17 cellular contexts compared by ENCODE assay signal in genomic region chr3:129629011-129629410, GRCh38. TPM values are rescaled to one million over a fixed set of nuclear protein-coding genes. Genes with fewer than 3 reads are reported as not detected.
DNase-seq lines count a peak whose midpoint lies in the region; ATAC-seq and TF ChIP-seq lines count a peak whose summit lies in the region.
"Had no signal": no experiment of that assay in that cellular context is flagged by ENCODE, and none has a peak within 500 bp of the region (broad histone marks: within the 10 kb centered on the region; RNA-seq: fewer than 3 reads in every experiment).

No MANE protein-coding gene starts in this region.

- peaks cover 18% of the 10 kb centered on the region for H3K4me1 Mint-ChIP-seq in activated T-helper 2 cell treated with anti-CD3 and anti-CD28 coated beads, Interferon-gamma antibody, Interleukin-2, Interleukin-4, amounts not matched to agents 10 μg/mL and 5 μg/mL and 100 μg/mL, durations not matched to agents 14 hours and 24 hours and 36 hours (ENCODE audit: low read depth)
- peaks cover 39% of the 10 kb centered on the region for H3K4me1 Mint-ChIP-seq in osteocyte (ENCODE audit: unreplicated experiment)

- no peaks in the 10 kb centered on the region for H3K79me2 ChIP-seq in GM23248 (ENCODE audit: insufficient read depth)

- peaks cover 5% of the 10 kb centered on the region for H3K27me3 Mint-ChIP-seq in activated T-helper 2 cell treated with anti-CD3 and anti-CD28 coated beads, Interferon-gamma antibody, Interleukin-2, Interleukin-4, amounts not matched to agents 10 μg/mL and 5 μg/mL and 100 μg/mL, durations not matched to agents 14 hours and 24 hours and 36 hours (ENCODE audit: low read depth)
- no peaks in the 10 kb centered on the region for H3K27me3 Mint-ChIP-seq in osteocyte (ENCODE audit: unreplicated experiment)

- peak overlapping the region; percentile 2 for H3K4me3 Mint-ChIP-seq in activated T-helper 2 cell treated with anti-CD3 and anti-CD28 coated beads, Interferon-gamma antibody, Interleukin-2, Interleukin-4, amounts not matched to agents 10 μg/mL and 5 μg/mL and 100 μg/mL, durations not matched to agents 14 hours and 24 hours and 36 hours (ENCODE audit: low read depth)
- H3K4me3 Mint-ChIP-seq in osteocyte (ENCODE audit: unreplicated experiment): no peak overlapping the region

- TF ChIP-seq CTCF in lower lobe of right lung (IDR thresholded peaks at IDR 0.05): no peak
- TF ChIP-seq CTCF in uterus (IDR thresholded peaks at IDR 0.05): no peak
- TF ChIP-seq CTCF in WERI-Rb-1 (IDR thresholded peaks at IDR 0.05; ENCODE audit: low read depth, low read length): no peak
- no peak for TF ChIP-seq CTCF in osteocyte (IDR thresholded peaks at IDR 0.05)

- H3K27me3 ChIP-seq in GM23248 (replicated peaks; ENCODE audit: insufficient read depth): no peaks in the 10 kb centered on the region
- H3K27me3 ChIP-seq in lower lobe of right lung (ENCODE audit: low read depth): no peaks in the 10 kb centered on the region
- no peaks in the 10 kb centered on the region for H3K27me3 ChIP-seq in uterus
- no peaks in the 10 kb centered on the region for H3K27me3 ChIP-seq in WERI-Rb-1 (ENCODE audit: insufficient read depth, low read depth, severe bottlenecking)
- H3K27me3 ChIP-seq in effector memory CD4-positive, alpha-beta T cell (replicated peaks; ENCODE audit: control insufficient read depth, insufficient read depth, low read length, poor library complexity, severe bottlenecking): no peaks in the 10 kb centered on the region

- no peak for ATAC-seq in lower lobe of right lung
- ATAC-seq: K562 had no signal

- DNase-seq in GM23248: no peak
- DNase-seq in activated T-helper 2 cell treated with anti-CD3 and anti-CD28 coated beads, Interferon-gamma antibody, Interleukin-2, Interleukin-4, amounts not matched to agents 10 μg/mL and 5 μg/mL and 100 μg/mL, durations not matched to agents 14 hours and 24 hours and 36 hours (ENCODE audit: low spot score): no peak
- no peak for DNase-seq in lower lobe of right lung
- no peak for DNase-seq in uterus
- no peak for DNase-seq in WERI-Rb-1
- DNase-seq in osteocyte (ENCODE audit: extremely low spot score, unreplicated experiment): no peak
- no peak for DNase-seq in effector memory CD4-positive, alpha-beta T cell
- DNase-seq: AML-193; Caco-2; CD4-positive, CD25-positive, alpha-beta regulatory T cell; DMS153; GDM1; NCI-H1105; NCI-H2081 treated with DMSO at 0.1 percent for 48 hours; NCI-H748 treated with DMSO at 0.1 percent for 48 hours; SHP77 had no signal

- H3K27ac Mint-ChIP-seq in activated T-helper 2 cell treated with anti-CD3 and anti-CD28 coated beads, Interferon-gamma antibody, Interleukin-2, Interleukin-4, amounts not matched to agents 10 μg/mL and 5 μg/mL and 100 μg/mL, durations not matched to agents 14 hours and 24 hours and 36 hours: no peak overlapping the region
- H3K27ac Mint-ChIP-seq in osteocyte (ENCODE audit: unreplicated experiment): no peak overlapping the region

- H2AFZ ChIP-seq in GM23248: no peak overlapping the region

- no peak overlapping the region for H3K4me2 ChIP-seq in GM23248 (ENCODE audit: unreplicated experiment)

- H3K36me3 ChIP-seq in GM23248 (ENCODE audit: low read depth): no peaks in the 10 kb centered on the region
- no peaks in the 10 kb centered on the region for H3K36me3 ChIP-seq in lower lobe of right lung
- no peaks in the 10 kb centered on the region for H3K36me3 ChIP-seq in uterus
- no peaks in the 10 kb centered on the region for H3K36me3 ChIP-seq in WERI-Rb-1
- H3K36me3 ChIP-seq in effector memory CD4-positive, alpha-beta T cell (ENCODE audit: control insufficient read depth, insufficient read depth, low read length): no peaks in the 10 kb centered on the region

- TF ChIP-seq POLR2A in uterus (IDR thresholded peaks at IDR 0.05): no peak

- no peaks in the 10 kb centered on the region for H3K9me3 ChIP-seq in GM23248 (ENCODE audit: low read depth)
- H3K9me3 ChIP-seq in lower lobe of right lung: no peaks in the 10 kb centered on the region
- no peaks in the 10 kb centered on the region for H3K9me3 ChIP-seq in uterus
- H3K9me3 ChIP-seq in WERI-Rb-1 (ENCODE audit: severe bottlenecking): no peaks in the 10 kb centered on the region
- no peaks in the 10 kb centered on the region for H3K9me3 ChIP-seq in effector memory CD4-positive, alpha-beta T cell (ENCODE audit: control insufficient read depth, low read length)
- H3K9me3 ChIP-seq: Caco-2 had no signal

- H3K27ac ChIP-seq in GM23248: peak overlapping the region; percentile 97; the same call in 1 of the 2 replicates
- H3K27ac ChIP-seq in lower lobe of right lung: peak overlapping the region; percentile 99
- peak overlapping the region; percentile 91 to 98 for H3K27ac ChIP-seq in uterus
- no peak overlapping the region for H3K27ac ChIP-seq in WERI-Rb-1
- no peak overlapping the region for H3K27ac ChIP-seq in effector memory CD4-positive, alpha-beta T cell (ENCODE audit: insufficient read depth, low read length, poor library complexity, severe bottlenecking)

- intact Hi-C loops in activated T-helper 2 cell treated with anti-CD3 and anti-CD28 coated beads, Interferon-gamma antibody, Interleukin-2, Interleukin-4, amounts not matched to agents 10 μg/mL and 5 μg/mL and 100 μg/mL, durations not matched to agents 14 hours and 24 hours and 36 hours (cut with micrococcal nuclease): loop anchor here (5.0 kb wide), 4 partner anchors 263 to 483 kb away; partner anchors contain the start of gene TMCC1
- intact Hi-C loops in lower lobe of right lung (cut with DNase I): no loop called here
- intact Hi-C loops in uterus (cut with DNase I; ENCODE audit: low total_unique reads): no loop called here

- no peaks in the 10 kb centered on the region for H3K9me2 ChIP-seq in GM23248 (ENCODE audit: insufficient read depth)

- no peaks in the 10 kb centered on the region for H4K20me1 ChIP-seq in GM23248 (ENCODE audit: insufficient read depth)

- H3K4me3 ChIP-seq in GM23248: no peak overlapping the region
- no peak overlapping the region for H3K4me3 ChIP-seq in lower lobe of right lung
- H3K4me3 ChIP-seq in uterus: no peak overlapping the region
- no peak overlapping the region for H3K4me3 ChIP-seq in WERI-Rb-1 (ENCODE audit: low read depth, low read length)
- no peak overlapping the region for H3K4me3 ChIP-seq in effector memory CD4-positive, alpha-beta T cell (ENCODE audit: insufficient read depth, low read depth, low read length, poor library complexity, severe bottlenecking)
- H3K4me3 ChIP-seq: K562 had no signal

- no peaks in the 10 kb centered on the region for H3K9me3 Mint-ChIP-seq in activated T-helper 2 cell treated with anti-CD3 and anti-CD28 coated beads, Interferon-gamma antibody, Interleukin-2, Interleukin-4, amounts not matched to agents 10 μg/mL and 5 μg/mL and 100 μg/mL, durations not matched to agents 14 hours and 24 hours and 36 hours
- no peaks in the 10 kb centered on the region for H3K9me3 Mint-ChIP-seq in osteocyte (ENCODE audit: unreplicated experiment)

- H3K9ac ChIP-seq in GM23248: no peak overlapping the region

- H3K36me3 Mint-ChIP-seq in activated T-helper 2 cell treated with anti-CD3 and anti-CD28 coated beads, Interferon-gamma antibody, Interleukin-2, Interleukin-4, amounts not matched to agents 10 μg/mL and 5 μg/mL and 100 μg/mL, durations not matched to agents 14 hours and 24 hours and 36 hours (ENCODE audit: low read depth): no peaks in the 10 kb centered on the region
- H3K36me3 Mint-ChIP-seq in osteocyte (ENCODE audit: unreplicated experiment): no peaks in the 10 kb centered on the region
- H3K36me3 Mint-ChIP-seq: CD4-positive, CD25-positive, alpha-beta regulatory T cell had no signal

- H3K4me1 ChIP-seq in GM23248 (ENCODE audit: insufficient read depth) (peaks cover 27% of the 10 kb centered on the region), lower lobe of right lung (peaks cover 48% of the 10 kb centered on the region), uterus (peaks cover 6 to 8% of the 10 kb centered on the region in 2 donors)
- peaks cover 10% of the 10 kb centered on the region for H3K4me1 ChIP-seq in effector memory CD4-positive, alpha-beta T cell (ENCODE audit: control insufficient read depth, insufficient read depth, low read length, poor library complexity, severe bottlenecking)

- 72 to 75% methylated on average over 6 of the region's 6 CpGs for WGBS in GM23248 (ENCODE audit: low coverage in 1 of 2, low lambda C conversion rate in 2 of 2, missing lambda C conversion rate in 2 of 2), 2 experiments

- in situ Hi-C loops in GM23248 (cut with MboI): loop anchor here (25.0 kb wide), 1 partner anchor 458 kb away; the partner anchor contains the start of gene ALG1L2

- peaks cover 23% of the 10 kb centered on the region for H3F3A ChIP-seq in GM23248 (ENCODE audit: insufficient read depth)

RNA-seq across cellular contexts. Expression of gene PLXND1, which starts 22.5 kb away (rescaled TPM):
- total RNA-seq in GM23248 (2014; rRNA removed; shearing (Covaris generic)): 67.2 and 83.0 TPM in 2 replicates
- polyA plus RNA-seq in GM23248 (2016; fragmentation: Nextera tagmentation; extraction: Ambion mirVana): 35.7 and 37.4 TPM in 2 replicates
- 1.3 and 2.7 TPM in 2 replicates for total RNA-seq in activated T-helper 2 cell treated with anti-CD3 and anti-CD28 coated beads, Interferon-gamma antibody, Interleukin-2, Interleukin-4, amounts not matched to agents 10 μg/mL and 5 μg/mL and 100 μg/mL, durations not matched to agents 14 hours and 24 hours and 36 hours
- 233 TPM for total RNA-seq in lower lobe of right lung
- total RNA-seq in uterus: 100 to 1,000 TPM in 3 of 4 donors, 10 to 100 TPM in 1; 54.7 to 343 (median 121) TPM
- total RNA-seq in osteocyte: 316 and 358 TPM in 2 replicates

Comparison
In these comparisons a context has a peak if more than half of its experiments do, and no peak if none do; other contexts are left out.
1. H3K27ac ChIP-seq: peak in GM23248 (single experiment), lower lobe of right lung (single experiment) and uterus (2 of 2); none in WERI-Rb-1 (single experiment) and effector memory CD4-positive, alpha-beta T cell (single experiment).
2. RNA of gene PLXND1, which starts 22.5 kb away (total RNA-seq): 316 to 358 TPM in osteocyte, 233 TPM in lower lobe of right lung (single experiment), 54.7 to 343 TPM in uterus and 67.2 to 83.0 TPM in GM23248; 1.3 to 2.7 TPM in activated T-helper 2 cell treated with anti-CD3 and anti-CD28 coated beads, Interferon-gamma antibody, Interleukin-2, Interleukin-4, amounts not matched to agents 10 μg/mL and 5 μg/mL and 100 μg/mL, durations not matched to agents 14 hours and 24 hours and 36 hours; every median in the first group is over 10 times any median in the second.